In genomic region chr10:11697718-11698527, GRCh38 we compare ENCODE assay signal across 1 cellular context.
TF ChIP-seq lines count a peak whose summit lies in the region.

No MANE protein-coding gene starts in this region.

TF ChIP-seq in SK-N-SH treated with all-trans-retinoic acid at 6 μM for 48 hours, 23 proteins besides CTCF, POLR2A, EP300 and RAD21 (continued from another document):
- TF ChIP-seq TSHZ2 (CRISPR knock-in tag; IDR thresholded peaks at IDR 0.05) (no peak), BACH2 (CRISPR knock-in tag; IDR thresholded peaks at IDR 0.05; ENCODE audit: borderline replicate concordance) (no peak), POU6F1 (CRISPR knock-in tag; IDR thresholded peaks at IDR 0.05; ENCODE audit: borderline replicate concordance, low read depth) (no peak), PPARA (CRISPR knock-in tag; IDR thresholded peaks at IDR 0.05; ENCODE audit: borderline replicate concordance) (no peak)
